In the genomic region with DNA sequence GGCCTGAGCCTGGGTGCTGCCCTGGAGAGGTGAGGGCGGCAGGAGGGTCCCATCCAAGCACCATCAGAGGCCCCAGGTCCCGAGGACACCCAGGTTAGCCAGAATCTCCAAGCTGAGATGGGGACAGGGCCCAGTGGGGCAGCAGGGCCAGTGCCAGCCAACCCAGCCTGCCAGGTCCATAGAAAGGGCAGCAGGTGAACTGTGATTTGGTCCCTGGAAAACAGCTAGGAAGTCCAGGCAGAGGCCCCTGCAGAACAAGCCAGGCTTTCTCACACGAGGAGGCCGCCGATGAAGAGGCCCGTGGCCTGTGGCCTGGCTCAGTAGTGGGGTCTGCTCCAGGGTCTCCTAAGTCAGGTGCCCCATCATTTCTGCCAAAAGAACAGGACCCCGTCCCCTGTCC, we compare ENCODE assay signal across 20 cellular contexts. TPM values are rescaled to one million over a fixed set of nuclear protein-coding genes. Genes with fewer than 3 reads are reported as not detected.
A peak's percentile ranks its signal among the peaks of the same experiment; 100 is the strongest.
DNase-seq lines count a peak whose midpoint lies in the region; ATAC-seq and TF ChIP-seq lines count a peak whose summit lies in the region.
"Had no signal": no experiment of that assay in that cellular context is flagged by ENCODE, and none has a peak within 500 bp of the region (broad histone marks: within the 10 kb centered on the region; RNA-seq: fewer than 3 reads in every experiment).

No MANE protein-coding gene starts in this region.

- no peaks in the 10 kb centered on the region for H3K36me3 ChIP-seq in A673 (ENCODE audit: insufficient read depth, low read length, poor library complexity, severe bottlenecking)
- no peaks in the 10 kb centered on the region for H3K36me3 ChIP-seq in DND-41 (ENCODE audit: insufficient read depth, low read length)
- H3K36me3 ChIP-seq in mucosa of stomach (ENCODE audit: control insufficient read depth, insufficient read depth, low read length) = no peaks in the 10 kb centered on the region
- H3K36me3 ChIP-seq: cardiac muscle cell had no signal

- POLR2A ChIA-PET in A673 (lab: Charles Lee; ENCODE audit: low non-redundant PET) = no interaction called here

- peak overlapping the region; percentile 68 for H3K4me3 Mint-ChIP-seq in central memory CD8-positive, alpha-beta T cell

- H4K20me1 ChIP-seq in DND-41 (ENCODE audit: insufficient read depth, low read length) = peaks cover 13% of the 10 kb centered on the region

- H3K4me3 ChIP-seq in A673 (ENCODE audit: low read depth, low read length, poor library complexity, severe bottlenecking) = peak overlapping the region; percentile 77
- peak overlapping the region in 1 of 2 experiments; percentile 80; a peak in 2 of 4 replicates for H3K4me3 ChIP-seq in DND-41 (ENCODE audit: low read depth in 1 of 2, low read length in 2 of 2)
- no peak overlapping the region for H3K4me3 ChIP-seq in mucosa of stomach (ENCODE audit: low read length)

- TF ChIP-seq CTCF in A673 (conservative IDR thresholded peaks at IDR 0.05; ENCODE audit: low read depth, low read length) (no peak), DND-41 (IDR thresholded peaks at IDR 0.05; ENCODE audit: borderline replicate concordance, extremely low read depth, low read length, poor library complexity, severe bottlenecking) (no peak)

- no peaks in the 10 kb centered on the region for H3K9me3 Mint-ChIP-seq in central memory CD8-positive, alpha-beta T cell
- H3K9me3 Mint-ChIP-seq: activated CD4-positive, alpha-beta T cell treated with anti-CD3 and anti-CD28 coated beads, Interleukin-2, amount 10 ng/mL, durations not matched to agents 24 days and 14 days; activated naive CD8-positive, alpha-beta T cell treated with anti-CD3 and anti-CD28 coated beads, Interleukin-2, amount 10 ng/mL, durations not matched to agents 7 days and 5 days; activated T-cell treated with anti-CD3 and anti-CD28 coated beads, Interleukin-2, amount 50 U/mL, for 4 hours; natural killer cell had no signal

- ATAC-seq in DND-41 (ENCODE audit: insufficient read depth, low read depth) = no peak
- no peak for ATAC-seq in central memory CD8-positive, alpha-beta T cell (replicated peaks; ENCODE audit: extremely low read depth, poor library complexity, severe bottlenecking)
- ATAC-seq in HG02759 (IDR thresholded peaks at IDR 0.05; ENCODE audit: unreplicated experiment) = no peak
- no peak for ATAC-seq in HG03039 (IDR thresholded peaks at IDR 0.05; ENCODE audit: unreplicated experiment)
- ATAC-seq: activated T-cell treated with anti-CD3 and anti-CD28 coated beads, Interleukin-2, amount 50 U/mL, for 4 hours; natural killer cell had no signal

- no peaks in the 10 kb centered on the region for H3K4me1 Mint-ChIP-seq in central memory CD8-positive, alpha-beta T cell

- DNase-seq in A673 (ENCODE audit: low spot score) = no peak
- DNase-seq in DND-41 = no peak
- DNase-seq in central memory CD8-positive, alpha-beta T cell (ENCODE audit: low spot score in 2 of 2) = no peak
- no peak for DNase-seq in iPS-NIHi11 (ENCODE audit: low spot score)
- DNase-seq in GM19238 (ENCODE audit: insufficient read length, low spot score) = no peak
- DNase-seq: activated CD4-positive, alpha-beta T cell treated with anti-CD3 and anti-CD28 coated beads, Interleukin-2, amount 10 ng/mL, durations not matched to agents 24 days and 14 days; activated naive CD8-positive, alpha-beta T cell treated with anti-CD3 and anti-CD28 coated beads, Interleukin-2, amount 10 ng/mL, durations not matched to agents 7 days and 5 days; activated T-cell treated with anti-CD3 and anti-CD28 coated beads, Interleukin-2, amount 50 U/mL, for 4 hours; effector CD4-positive, alpha-beta T cell; left lung; natural killer cell; NCI-H1930; SHP77; substantia nigra had no signal

- H3K4me2 ChIP-seq in DND-41 (ENCODE audit: insufficient read depth, low read length) = peak overlapping the region; percentile 97

- no peaks in the 10 kb centered on the region for H3K27me3 Mint-ChIP-seq in central memory CD8-positive, alpha-beta T cell
- H3K27me3 Mint-ChIP-seq: activated naive CD8-positive, alpha-beta T cell treated with anti-CD3 and anti-CD28 coated beads, Interleukin-2, amount 10 ng/mL, durations not matched to agents 7 days and 5 days had no signal

- peaks cover 12% of the 10 kb centered on the region for H3K79me2 ChIP-seq in DND-41 (ENCODE audit: insufficient read depth, low read length)

- H3K27ac ChIP-seq in A673 (ENCODE audit: low read depth, low read length, poor library complexity, severe bottlenecking) (peak overlapping the region; percentile 30), DND-41 (ENCODE audit: low read length) (no peak overlapping the region)
- H3K27ac ChIP-seq: cardiac muscle cell had no signal

- H2AFZ ChIP-seq in DND-41 (ENCODE audit: low read depth, low read length) = no peak overlapping the region

- H3K9ac ChIP-seq in DND-41 (ENCODE audit: low read depth, low read length) = peak overlapping the region; percentile 81; the same call in 1 of the 2 replicates
- peak overlapping the region; percentile 86 for H3K9ac ChIP-seq in mucosa of stomach (ENCODE audit: low read length)

- CTCF ChIA-PET in A673 (lab: Charles Lee) = no interaction called here

- H3K9me3 ChIP-seq in A673 (ENCODE audit: low read depth, low read length, poor library complexity, severe bottlenecking) (no peaks in the 10 kb centered on the region), DND-41 (ENCODE audit: insufficient read depth, low read length, severe bottlenecking) (no peaks in the 10 kb centered on the region), mucosa of stomach (ENCODE audit: control insufficient read depth, low read length) (no peaks in the 10 kb centered on the region)
- H3K9me3 ChIP-seq: left lung had no signal

- H3K36me3 Mint-ChIP-seq in central memory CD8-positive, alpha-beta T cell (ENCODE audit: insufficient read depth) = no peaks in the 10 kb centered on the region
- H3K36me3 Mint-ChIP-seq: activated naive CD8-positive, alpha-beta T cell treated with anti-CD3 and anti-CD28 coated beads, Interleukin-2, amount 10 ng/mL, durations not matched to agents 7 days and 5 days; natural killer cell had no signal

- no TSS peak for BruUV-seq in A673 (replicated peaks; lab: Mats Ljungman, UMichigan)

- intact Hi-C loops in A673 (cut with micrococcal nuclease; ENCODE audit: unreplicated experiment) = no loop called here

- peaks cover 6% of the 10 kb centered on the region for H3K4me1 ChIP-seq in A673 (ENCODE audit: insufficient read depth, low read length, poor library complexity, severe bottlenecking)
- H3K4me1 ChIP-seq in DND-41 (ENCODE audit: insufficient read depth, low read length) = peaks cover 21% of the 10 kb centered on the region
- H3K4me1 ChIP-seq in mucosa of stomach (ENCODE audit: control insufficient read depth, insufficient read depth, low read length) = peaks cover 43% of the 10 kb centered on the region

- H3K27ac Mint-ChIP-seq in central memory CD8-positive, alpha-beta T cell (ENCODE audit: low read depth) = no peak overlapping the region
- H3K27ac Mint-ChIP-seq: activated CD4-positive, alpha-beta T cell treated with anti-CD3 and anti-CD28 coated beads, Interleukin-2, amount 10 ng/mL, durations not matched to agents 24 days and 14 days; natural killer cell had no signal

- H3K27me3 ChIP-seq in A673 (replicated peaks; ENCODE audit: insufficient read depth, low read depth, low read length, poor library complexity) = no peaks in the 10 kb centered on the region
- no peaks in the 10 kb centered on the region for H3K27me3 ChIP-seq in DND-41 (ENCODE audit: insufficient read depth, low read length, poor library complexity)
- H3K27me3 ChIP-seq in mucosa of stomach (ENCODE audit: control insufficient read depth, insufficient read depth, low read length) = no peaks in the 10 kb centered on the region
- H3K27me3 ChIP-seq: cardiac muscle cell, left lung had no signal

RNA-seq across cellular contexts. Expression of a gene that starts 2.0 kb away (rescaled TPM):
- total RNA-seq in A673 (2021) = 56.0 and 57.7 TPM in 2 replicates

RNA-seq across cellular contexts. Expression of a gene that starts 22.5 kb away (rescaled TPM):
- total RNA-seq in A673 (2021) = 79.5 and 98.5 TPM in 2 replicates

RNA-seq across cellular contexts. Expression of a gene that starts 27.2 kb away (rescaled TPM):
- 26.4 and 35.3 TPM in 2 replicates for total RNA-seq in A673 (2021)

RNA-seq across cellular contexts. Expression of a gene that starts 57.5 kb away (rescaled TPM):
- 0.15 and 0.35 TPM in 2 replicates for total RNA-seq in A673 (2021)
- total RNA-seq: Daoy, natural killer cell, NCI-H460 had no signal
